Comparison of ENCODE assay signal across 23 cellular contexts in genomic region chr2:10775831-10776230, GRCh38. TPM values are rescaled to one million over a fixed set of nuclear protein-coding genes. Genes with fewer than 3 reads are reported as not detected.
DNase-seq lines count a peak whose midpoint lies in the region; ATAC-seq and TF ChIP-seq lines count a peak whose summit lies in the region.
"Had no signal": no experiment of that assay in that cellular context is flagged by ENCODE, and none has a peak within 500 bp of the region (broad histone marks: within the 10 kb centered on the region; RNA-seq: fewer than 3 reads in every experiment).

No MANE protein-coding gene starts in this region.

- ATAC-seq in lung (ENCODE audit: insufficient read depth, low FRiP score), result peak; percentile 9
- ATAC-seq in sciatic nerve, result no peak
- ATAC-seq in HG02885 (IDR thresholded peaks at IDR 0.05; ENCODE audit: poor library complexity, unreplicated experiment), result no peak

- intact Hi-C loops in sciatic nerve (cut with DNase I), result no loop called here

- H3K9ac ChIP-seq in SK-N-MC (ENCODE audit: insufficient read length), result no peak overlapping the region

- DNase-seq in H7 (peak; percentile 51), SK-N-MC (ENCODE audit: low read depth, low spot score) (no peak), lung (ENCODE audit: low spot score) (no peak), sciatic nerve (ENCODE audit: low spot score) (peak; percentile 52), KG1 (lab: John Stamatoyannopoulos, UW) (no peak), retina (no peak), NCI-H2029 treated with DMSO at 0.1 percent for 48 hours (lab: John Stamatoyannopoulos, UW) (no peak)
- DNase-seq: ACHN; Calu3; CD8-positive, alpha-beta memory T cell; DMS153; NCI-H1092; NCI-H1436; NCI-H1930; NCI-H226; NCI-H524; NCI-H774; NK-92 treated with Interleukin-12 subunit alpha and Interleukin-12 subunit beta, amount 100 ng/mL, for 24 hours; SIG-M5 had no signal

- 87 to 96% methylated on average over 13 of the region's 13 CpGs for WGBS in lung, 2 donors

- H3K27ac ChIP-seq in SK-N-MC (0 out of 2 replicates have a peak overlapping the region, but pooled peaks have one; percentile 26), lung (ENCODE audit: low read depth in 1 of 2, low read length in 1 of 2) (no peak overlapping the region)

- no peaks in the 10 kb centered on the region for H3K4me1 ChIP-seq in lung (ENCODE audit: control insufficient read depth in 2 of 2, insufficient read depth in 2 of 2, low read length in 2 of 2)

- H3K27me3 ChIP-seq in H7 (ENCODE audit: control insufficient read depth, insufficient read depth, low read length) (no peaks in the 10 kb centered on the region), lung (ENCODE audit: control insufficient read depth, insufficient read depth) (no peaks in the 10 kb centered on the region)
- H3K27me3 ChIP-seq: BLaER1 treated with 17β-estradiol and CSF1 and Interleukin-3, amounts not matched to agents 10 nM and 100 nM had no signal

- H3K9me3 ChIP-seq in SK-N-MC (ENCODE audit: low read depth, low read length) (no peaks in the 10 kb centered on the region), lung (ENCODE audit: control insufficient read depth in 2 of 2, insufficient read depth in 1 of 2, low read length in 1 of 2) (no peaks in the 10 kb centered on the region)
- H3K9me3 ChIP-seq: BLaER1 treated with 17β-estradiol and CSF1 and Interleukin-3, amounts not matched to agents 10 nM and 100 nM had no signal

- H3K36me3 ChIP-seq in H7 (replicated peaks; ENCODE audit: control insufficient read depth, insufficient read depth, low read length), result no peaks in the 10 kb centered on the region; the same call in none of the 2 replicates
- H3K36me3 ChIP-seq in SK-N-MC (ENCODE audit: insufficient read depth, low read length), result peaks cover 11% of the 10 kb centered on the region; the same call in 1 of the 2 replicates
- H3K36me3 ChIP-seq in lung (ENCODE audit: control insufficient read depth in 2 of 2, insufficient read depth in 2 of 2, low read length in 2 of 2), result peaks cover 9 to 20% of the 10 kb centered on the region in 2 donors

- no peak for TF ChIP-seq CTCF in lung (IDR thresholded peaks at IDR 0.05; ENCODE audit: control extremely low read depth, extremely low read depth)

- H3K4me3 ChIP-seq in H7 (ENCODE audit: insufficient read depth, low read depth, low read length) (no peak overlapping the region), SK-N-MC (no peak overlapping the region), lung (no peak overlapping the region)
- H3K4me3 ChIP-seq: BLaER1 treated with 17β-estradiol and CSF1 and Interleukin-3, amounts not matched to agents 10 nM and 100 nM; GM23338 had no signal

RNA-seq across cellular contexts. Expression of gene PDIA6, which starts 36.8 kb away (rescaled TPM):
- 330 and 354 TPM in 2 replicates for total RNA-seq in H7 (2014; rRNA removed; shearing (Covaris generic))
- total RNA-seq in lung (100 to 1,000 TPM; 129 to 249 TPM), sciatic nerve (95.4 TPM)
- polyA plus RNA-seq in lung, result 100 to 1,000 TPM in 1 of 2 donors, 10 to 100 TPM in 1; 70.1 to 341 TPM

RNA-seq across cellular contexts. Expression of gene ATP6V1C2, which starts 54.4 kb away (rescaled TPM):
- 0.30 and 0.42 TPM in 2 replicates for total RNA-seq in H7 (2014; rRNA removed; shearing (Covaris generic))
- total RNA-seq in lung (1 to 10 TPM in 1 of 2 donors, under 1 TPM in 1; 0.55 to 2.5 TPM), sciatic nerve (0.62 TPM)
- polyA plus RNA-seq in lung, result 1 to 10 TPM in 1 of 2 donors, under 1 TPM in 1; 0.98 to 1.0 TPM
- total RNA-seq: G401 had no signal

Comparison
In these comparisons a context has a peak if more than half of its experiments do, and no peak if none do; other contexts are left out.
1. DNase-seq: peak in H7 (single experiment) and sciatic nerve (single experiment); none in SK-N-MC (single experiment), lung (single experiment), KG1 (single experiment), retina (single experiment) and NCI-H2029 treated with DMSO at 0.1 percent for 48 hours (single experiment).